In the genomic region with DNA sequence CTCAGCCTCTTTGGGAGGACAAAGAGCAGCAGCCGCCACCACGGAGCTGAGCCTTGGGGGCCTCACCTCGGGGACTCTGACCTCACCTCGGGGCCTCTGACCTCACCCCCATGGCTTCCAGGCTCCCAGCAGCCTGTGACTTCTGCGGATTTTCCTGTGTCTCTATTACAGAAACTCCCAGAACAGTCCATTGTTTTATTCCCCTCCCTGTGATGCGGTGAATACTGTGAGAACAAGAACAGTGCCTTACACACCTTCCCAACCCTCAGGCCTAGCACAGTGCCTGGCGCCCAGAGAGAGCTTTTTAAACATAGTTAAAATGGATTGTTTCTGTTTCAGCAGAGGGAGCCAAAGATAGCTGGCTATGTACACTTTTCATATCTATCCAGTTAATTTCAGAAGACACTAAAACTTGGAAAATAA, we compare ENCODE assay signal across 8 cellular contexts.
DNase-seq lines count a peak whose midpoint lies in the region; ATAC-seq and TF ChIP-seq lines count a peak whose summit lies in the region.

No MANE protein-coding gene starts in this region.

- peak overlapping the region; percentile 97 for H3K27ac ChIP-seq in SU-DHL-6 (ENCODE audit: low read depth, low read length)
- peak overlapping the region; percentile 36 for H3K27ac ChIP-seq in foreskin keratinocyte
- peak overlapping the region; percentile 75 for H3K27ac ChIP-seq in skeletal muscle tissue (ENCODE audit: low read depth, low read length)

- H3K4me1 ChIP-seq in foreskin keratinocyte (peaks cover 39% of the 10 kb centered on the region), skeletal muscle tissue (ENCODE audit: control insufficient read depth in 3 of 3, insufficient read depth in 3 of 3, low read length in 3 of 3) (peaks cover 54 to 65% (median 54%) of the 10 kb centered on the region in 3 donors)

- H3K9me2 ChIP-seq in SU-DHL-6 (replicated peaks; ENCODE audit: insufficient read depth, low read length): no peaks in the 10 kb centered on the region

- no peak for DNase-seq in GM12864 (ENCODE audit: low read depth)
- no peak for DNase-seq in foreskin keratinocyte
- no peak for DNase-seq in Kasumi-1 (lab: John Stamatoyannopoulos, UW)
- no peak for DNase-seq in left lobe of liver (ENCODE audit: low spot score)

- peaks cover 41% of the 10 kb centered on the region for H3F3A ChIP-seq in SU-DHL-6 (ENCODE audit: insufficient read depth)

- ATAC-seq in foreskin keratinocyte (no peak), left lobe of liver (no peak), GM19035 (IDR thresholded peaks at IDR 0.05; ENCODE audit: unreplicated experiment) (no peak), HG03095 (IDR thresholded peaks at IDR 0.05; ENCODE audit: unreplicated experiment) (no peak)

- no peaks in the 10 kb centered on the region for H3K9me3 ChIP-seq in SU-DHL-6 (ENCODE audit: insufficient read depth, low read length)
- no peaks in the 10 kb centered on the region for H3K9me3 ChIP-seq in skeletal muscle tissue (ENCODE audit: control insufficient read depth in 3 of 3, low read length in 3 of 3)

- H3K9ac ChIP-seq in SU-DHL-6 (ENCODE audit: low read length) (peak overlapping the region; percentile 30), skeletal muscle tissue (ENCODE audit: low read depth in 1 of 3, low read length in 3 of 3) (peak overlapping the region in 1 of 3 donors; percentile 45)

- peak overlapping the region; percentile 1; the same call in 1 of the 2 replicates for H3K4me3 ChIP-seq in GM12864 (ENCODE audit: low read depth, low read length)
- no peak overlapping the region for H3K4me3 ChIP-seq in SU-DHL-6 (ENCODE audit: insufficient read depth, low read length, poor library complexity, severe bottlenecking)
- no peak overlapping the region for H3K4me3 ChIP-seq in skeletal muscle tissue (ENCODE audit: low read length in 3 of 3)

- H2AFZ ChIP-seq in SU-DHL-6 (ENCODE audit: low read depth, low read length, severe bottlenecking): no peak overlapping the region

- peak overlapping the region; percentile 45 for H3K4me2 ChIP-seq in SU-DHL-6 (ENCODE audit: low read depth, low read length, poor library complexity, severe bottlenecking)

- peaks cover 56% of the 10 kb centered on the region for H3K79me2 ChIP-seq in SU-DHL-6 (ENCODE audit: insufficient read depth, low read length)

- H3K27me3 ChIP-seq in SU-DHL-6 (ENCODE audit: low read length): no peaks in the 10 kb centered on the region
- no peaks in the 10 kb centered on the region for H3K27me3 ChIP-seq in foreskin keratinocyte
- no peaks in the 10 kb centered on the region for H3K27me3 ChIP-seq in skeletal muscle tissue (ENCODE audit: control insufficient read depth in 3 of 3, insufficient read depth in 3 of 3, low read length in 3 of 3)

- TF ChIP-seq CTCF in GM12864 (IDR thresholded peaks at IDR 0.05; ENCODE audit: low read depth, low read length, missing control alignments) (no peak), SU-DHL-6 (IDR thresholded peaks at IDR 0.05; ENCODE audit: insufficient read depth, low read length, poor library complexity, severe bottlenecking) (no peak), foreskin keratinocyte (conservative IDR thresholded peaks at IDR 0.05) (peak; percentile 39)

- peaks cover 6% of the 10 kb centered on the region; the same call in 1 of the 2 replicates for H3K36me3 ChIP-seq in SU-DHL-6 (ENCODE audit: low read length)
- peaks cover 3 to 6% (median 4%) of the 10 kb centered on the region in 3 donors for H3K36me3 ChIP-seq in skeletal muscle tissue (ENCODE audit: control insufficient read depth in 3 of 3, insufficient read depth in 3 of 3, low read length in 3 of 3)

- no peaks in the 10 kb centered on the region for H4K20me1 ChIP-seq in SU-DHL-6 (ENCODE audit: low read depth, low read length)

Comparison
In these comparisons a context has a peak if more than half of its experiments do, and no peak if none do; other contexts are left out.
1. H3K27ac ChIP-seq: peak in every context shown above with its lines; median percentile 97 in SU-DHL-6; 75 in skeletal muscle tissue; 36 in foreskin keratinocyte.